Comparison of ENCODE assay signal across 9 cellular contexts in genomic region chr4:8438743-8439142, GRCh38. TPM values are rescaled to one million over a fixed set of nuclear protein-coding genes. Genes with fewer than 3 reads are reported as not detected.
DNase-seq lines count a peak whose midpoint lies in the region; ATAC-seq and TF ChIP-seq lines count a peak whose summit lies in the region.
"Had no signal": no experiment of that assay in that cellular context is flagged by ENCODE, and none has a peak within 500 bp of the region (broad histone marks: within the 10 kb centered on the region; RNA-seq: fewer than 3 reads in every experiment).

No MANE protein-coding gene starts in this region.

- H3K9me3 ChIP-seq in DND-41 (ENCODE audit: insufficient read depth, low read length, severe bottlenecking), result no peaks in the 10 kb centered on the region
- H3K9me3 ChIP-seq in PC-9 (ENCODE audit: insufficient read depth, low read depth), result no peaks in the 10 kb centered on the region

- H4K20me1 ChIP-seq in DND-41 (ENCODE audit: insufficient read depth, low read length) (peaks cover 21% of the 10 kb centered on the region; the same call in 1 of the 2 replicates), PC-9 (ENCODE audit: insufficient read depth) (no peaks in the 10 kb centered on the region; the same call in 1 of the 2 replicates)

- H3K27ac ChIP-seq in DND-41 (ENCODE audit: low read length) (no peak overlapping the region), PC-9 (no peak overlapping the region)

- peak overlapping the region; percentile 28 for H3K4me3 Mint-ChIP-seq in endothelial cell (ENCODE audit: unreplicated experiment)
- H3K4me3 Mint-ChIP-seq in osteocyte (ENCODE audit: unreplicated experiment), result peak overlapping the region; percentile 53

- peaks cover 66% of the 10 kb centered on the region for H3K4me1 Mint-ChIP-seq in endothelial cell (ENCODE audit: unreplicated experiment)
- H3K4me1 Mint-ChIP-seq in osteocyte (ENCODE audit: unreplicated experiment), result peaks cover 47% of the 10 kb centered on the region

- H3K36me3 Mint-ChIP-seq in endothelial cell (ENCODE audit: low read depth, unreplicated experiment) (peaks cover 7% of the 10 kb centered on the region), osteocyte (ENCODE audit: unreplicated experiment) (peaks cover 3% of the 10 kb centered on the region)

- H3K4me3 ChIP-seq in DND-41 (ENCODE audit: low read depth in 1 of 2, low read length in 2 of 2) (no peak overlapping the region), PC-9 (peak overlapping the region; percentile 82; the same call in 1 of the 2 replicates)
- H3K4me3 ChIP-seq: hepatocyte had no signal

- H2AFZ ChIP-seq in DND-41 (ENCODE audit: low read depth, low read length), result no peak overlapping the region
- no peak overlapping the region for H2AFZ ChIP-seq in PC-9
- H2AFZ ChIP-seq: hepatocyte had no signal

- H3K4me1 ChIP-seq in DND-41 (ENCODE audit: insufficient read depth, low read length) (peaks cover 66% of the 10 kb centered on the region), PC-9 (replicated peaks; ENCODE audit: insufficient read depth) (peaks cover 12% of the 10 kb centered on the region)

- POLR2A ChIA-PET in PC-9 (lab: Charles Lee; ENCODE audit: unreplicated experiment), result no interaction called here

- intact Hi-C loops in PC-9 (cut with micrococcal nuclease; ENCODE audit: unreplicated experiment), result no loop called here

- H3K27me3 ChIP-seq in DND-41 (ENCODE audit: insufficient read depth, low read length, poor library complexity) (no peaks in the 10 kb centered on the region), PC-9 (ENCODE audit: insufficient read depth, low read depth) (no peaks in the 10 kb centered on the region)
- H3K27me3 ChIP-seq: hepatocyte had no signal

- H3K27ac Mint-ChIP-seq in endothelial cell (ENCODE audit: unreplicated experiment) (peak overlapping the region; percentile 95), osteocyte (ENCODE audit: unreplicated experiment) (peak overlapping the region; percentile 56)

- TF ChIP-seq CTCF in DND-41 (IDR thresholded peaks at IDR 0.05; ENCODE audit: borderline replicate concordance, extremely low read depth, low read length, poor library complexity, severe bottlenecking) (no peak), PC-9 (conservative IDR thresholded peaks at IDR 0.05) (no peak), endothelial cell (IDR thresholded peaks at IDR 0.05; ENCODE audit: unreplicated experiment) (no peak), osteocyte (IDR thresholded peaks at IDR 0.05) (no peak)

- ATAC-seq in DND-41 (ENCODE audit: insufficient read depth, low read depth) (no peak), HG02840 (IDR thresholded peaks at IDR 0.05; ENCODE audit: low FRiP score, unreplicated experiment) (no peak), HG03565 (IDR thresholded peaks at IDR 0.05; ENCODE audit: unreplicated experiment) (no peak)

- H3F3A ChIP-seq in PC-9 (ENCODE audit: insufficient read depth, low read depth), result peaks cover 10% of the 10 kb centered on the region

- no peaks in the 10 kb centered on the region for H3K9me2 ChIP-seq in PC-9 (ENCODE audit: insufficient read depth)

- CTCF ChIA-PET in PC-9 (lab: Charles Lee), result no interaction called here

- no peak for DNase-seq in DND-41
- DNase-seq in PC-9, result no peak
- DNase-seq in endothelial cell (ENCODE audit: low spot score), result no peak
- DNase-seq in osteocyte (ENCODE audit: extremely low spot score, unreplicated experiment), result no peak
- no peak for DNase-seq in NCI-H2081 (lab: John Stamatoyannopoulos, UW)
- DNase-seq: stimulated activated CD4-positive, alpha-beta T cell treated with anti-CD3 and anti-CD28 coated beads, Interleukin-4, amount 100 ng/mL, for 4 hours had no signal

- no peak overlapping the region for H3K9ac ChIP-seq in DND-41 (ENCODE audit: low read depth, low read length)

- BruUV-seq in PC-9 (replicated peaks; lab: Mats Ljungman, UMichigan), result no TSS peak

- peak overlapping the region; percentile 59 for H3K4me2 ChIP-seq in DND-41 (ENCODE audit: insufficient read depth, low read length)
- no peak overlapping the region; the same call in 1 of the 2 replicates for H3K4me2 ChIP-seq in PC-9

- H3K36me3 ChIP-seq in DND-41 (ENCODE audit: insufficient read depth, low read length) (no peaks in the 10 kb centered on the region; the same call in 1 of the 2 replicates), PC-9 (ENCODE audit: low read depth) (0 out of 2 replicates have a peak, but pooled peaks cover 3% of the 10 kb centered on the region)

- H3K27me3 Mint-ChIP-seq in endothelial cell (ENCODE audit: unreplicated experiment) (peaks cover 17% of the 10 kb centered on the region), osteocyte (ENCODE audit: unreplicated experiment) (no peaks in the 10 kb centered on the region)

- H3K9me3 Mint-ChIP-seq in endothelial cell (ENCODE audit: unreplicated experiment) (peaks cover 6% of the 10 kb centered on the region), osteocyte (ENCODE audit: unreplicated experiment) (no peaks in the 10 kb centered on the region)

- H3K79me2 ChIP-seq in DND-41 (ENCODE audit: insufficient read depth, low read length), result peaks cover 69% of the 10 kb centered on the region
- peaks cover 40% of the 10 kb centered on the region for H3K79me2 ChIP-seq in PC-9 (ENCODE audit: low read depth)

RNA-seq across cellular contexts. Expression of gene ACOX3, which starts 1.8 kb away (rescaled TPM):
- total RNA-seq in PC-9 (2021) (21.0 and 26.1 TPM in 2 replicates), endothelial cell (ENCODE audit: unreplicated experiment) (44.1 TPM), osteocyte (25.2 and 25.9 TPM in 2 replicates)

RNA-seq across cellular contexts. Expression of gene TRMT44, which starts 1.8 kb away (rescaled TPM):
- 17.4 and 17.9 TPM in 2 replicates for total RNA-seq in PC-9 (2021)
- 38.5 TPM for total RNA-seq in endothelial cell (ENCODE audit: unreplicated experiment)
- total RNA-seq in osteocyte, result 20.4 and 24.5 TPM in 2 replicates
